Comparison of ENCODE assay signal across 8 cellular contexts in the genomic region with DNA sequence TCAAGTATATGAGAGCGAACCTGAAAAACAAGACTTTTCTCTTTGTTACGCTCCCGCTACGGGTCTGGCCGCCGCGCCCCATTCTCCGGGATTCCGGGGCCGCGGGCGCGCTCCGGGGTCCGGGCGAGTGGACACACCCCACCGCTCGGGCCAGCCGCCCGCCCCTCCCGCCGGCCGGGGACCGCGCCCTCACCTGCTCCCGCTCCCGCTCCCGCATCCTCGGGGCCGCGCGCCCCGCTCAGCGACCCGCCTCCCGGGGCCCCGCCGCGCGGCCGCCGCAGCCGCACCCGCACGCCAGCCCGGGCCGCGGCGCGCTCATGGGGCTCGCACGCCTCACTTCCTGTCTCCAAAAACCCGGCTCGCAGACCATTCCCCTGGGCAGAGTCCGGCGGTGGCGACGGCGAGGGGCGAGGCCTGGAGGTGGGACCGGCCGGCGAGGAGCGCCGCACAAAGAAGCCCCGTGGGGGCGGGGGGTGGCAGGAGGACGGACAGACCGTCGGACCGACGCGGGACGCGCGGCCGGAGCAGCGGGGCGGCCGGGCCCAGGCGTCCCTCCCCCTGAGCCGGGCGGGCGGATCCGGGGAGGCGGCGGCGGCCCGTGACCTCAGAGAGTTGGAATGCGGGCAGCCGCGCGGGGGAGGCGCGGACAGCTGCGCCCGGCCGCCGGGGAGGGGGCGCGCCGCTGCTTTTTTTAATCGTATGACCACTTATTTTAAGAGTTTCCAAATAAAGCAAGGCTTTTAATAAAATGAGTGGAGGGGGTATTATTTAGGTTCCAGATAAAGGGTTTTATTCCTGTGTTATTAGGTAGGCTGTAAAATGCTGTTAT. TPM values are rescaled to one million over a fixed set of nuclear protein-coding genes. Genes with fewer than 3 reads are reported as not detected.
DNase-seq lines count a peak whose midpoint lies in the region; ATAC-seq and TF ChIP-seq lines count a peak whose summit lies in the region.

A gene (minus strand): TSS at position 550 of the 829 bp plus-strand sequence. CDS start 4,590 bp downstream, outside the sequence.

- no peaks in the 10 kb centered on the region for H3K9me3 Mint-ChIP-seq in activated CD8-positive, alpha-beta T cell treated with anti-CD3 and anti-CD28 coated beads, Interleukin-2, amount 10 ng/mL, durations not matched to agents 7 days and 5 days (ENCODE audit: insufficient read depth)

- H3K36me3 ChIP-seq in fibroblast of lung (ENCODE audit: control insufficient read depth, insufficient read depth, low read length) (no peaks in the 10 kb centered on the region), upper lobe of left lung (peaks cover 0 to 5% (median 5%) of the 10 kb centered on the region in 4 donors)

- H3K27me3 Mint-ChIP-seq in activated CD8-positive, alpha-beta T cell treated with anti-CD3 and anti-CD28 coated beads, Interleukin-2, amount 10 ng/mL, durations not matched to agents 7 days and 5 days (ENCODE audit: low read depth), result peaks cover 50% of the 10 kb centered on the region

- no peaks in the 10 kb centered on the region for H3K36me3 Mint-ChIP-seq in activated CD8-positive, alpha-beta T cell treated with anti-CD3 and anti-CD28 coated beads, Interleukin-2, amount 10 ng/mL, durations not matched to agents 7 days and 5 days (ENCODE audit: low read depth)

- H3K4me1 ChIP-seq in fibroblast of lung (ENCODE audit: control insufficient read depth, extremely low read depth, insufficient read depth, low read length) (peaks cover 2% of the 10 kb centered on the region), upper lobe of left lung (peaks cover 11 to 47% (median 33%) of the 10 kb centered on the region in 4 donors)

- CTCF ChIA-PET in activated CD8-positive, alpha-beta T cell treated with anti-CD3 and anti-CD28 coated beads, Interleukin-2, amount 10 ng/mL, durations not matched to agents 7 days and 5 days (lab: Charles Lee), result no interaction called here

- DNase-seq in GM03348 (ENCODE audit: low spot score) (peak; percentile 97), HT1080 (ENCODE audit: low read depth) (peak; percentile 71), fibroblast of lung (ENCODE audit: low read depth in 2 of 2) (peak; percentile 53 to 76), mucosa of gallbladder (ENCODE audit: low spot score) (peak; percentile 60), upper lobe of left lung (peak; percentile 75 to 95)
- DNase-seq in activated CD8-positive, alpha-beta T cell treated with anti-CD3 and anti-CD28 coated beads, Interleukin-2, amount 10 ng/mL, durations not matched to agents 7 days and 5 days, result no peak

- TF ChIP-seq POLR2A in upper lobe of left lung (IDR thresholded peaks at IDR 0.05), result peak in 3 of 4 donors; percentile 25 to 74 (median 50)

- H3K4me1 Mint-ChIP-seq in activated CD8-positive, alpha-beta T cell treated with anti-CD3 and anti-CD28 coated beads, Interleukin-2, amount 10 ng/mL, durations not matched to agents 7 days and 5 days (ENCODE audit: low read depth), result peaks cover 43% of the 10 kb centered on the region

- WGBS in upper lobe of left lung, 2 donors, result 0 to 1% methylated on average over 27 to 47 of the region's 103 CpGs

- POLR2A ChIA-PET in activated CD8-positive, alpha-beta T cell treated with anti-CD3 and anti-CD28 coated beads, Interleukin-2, amount 10 ng/mL, durations not matched to agents 7 days and 5 days (lab: Charles Lee), result no interaction called here

- peak within 1 kb of the TSS; percentile 42 for H2AFZ ChIP-seq in fibroblast of lung (ENCODE audit: low read length)

- ATAC-seq in activated CD8-positive, alpha-beta T cell treated with anti-CD3 and anti-CD28 coated beads, Interleukin-2, amount 10 ng/mL, durations not matched to agents 7 days and 5 days, result peak; percentile 35
- ATAC-seq in upper lobe of left lung (ENCODE audit: low FRiP score in 2 of 2), result peak; percentile 86 to 94
- ATAC-seq in HG02623 (IDR thresholded peaks at IDR 0.05; ENCODE audit: unreplicated experiment), result no peak

- H3K4me3 Mint-ChIP-seq in activated CD8-positive, alpha-beta T cell treated with anti-CD3 and anti-CD28 coated beads, Interleukin-2, amount 10 ng/mL, durations not matched to agents 7 days and 5 days, result peak within 1 kb of the TSS; percentile 54

- H3K27ac ChIP-seq in 22Rv1 (peak within 1 kb of the TSS; percentile 51), fibroblast of lung (ENCODE audit: insufficient read depth, low read length) (peak within 1 kb of the TSS; percentile 71), upper lobe of left lung (peak within 1 kb of the TSS; percentile 75 to 87 (median 84))

- H3K9me3 ChIP-seq in fibroblast of lung (ENCODE audit: control insufficient read depth, insufficient read depth, low read depth, low read length) (no peaks in the 10 kb centered on the region), upper lobe of left lung (no peaks in the 10 kb centered on the region)

- H3K4me2 ChIP-seq in fibroblast of lung (ENCODE audit: extremely low read depth, insufficient read depth, low read length), result peak within 1 kb of the TSS; percentile 26

- peaks cover 35% of the 10 kb centered on the region for H3K79me2 ChIP-seq in fibroblast of lung (ENCODE audit: control insufficient read depth, insufficient read depth, low read length)

- H4K20me1 ChIP-seq in fibroblast of lung (ENCODE audit: control insufficient read depth, extremely low read depth, insufficient read depth, low read length), result no peaks in the 10 kb centered on the region

- TF ChIP-seq CTCF in 22Rv1 (IDR thresholded peaks at IDR 0.05) (no peak), fibroblast of lung (conservative IDR thresholded peaks at IDR 0.05 in 1 of 2, IDR thresholded peaks at IDR 0.05 in 1 of 2; ENCODE audit: low read depth in 1 of 2, low read length in 2 of 2) (no peak), upper lobe of left lung (IDR thresholded peaks at IDR 0.05) (no peak)

- peak within 1 kb of the TSS; percentile 45 to 97 (median 72) for H3K4me3 ChIP-seq in fibroblast of lung (replicated peaks in 1 of 4; ENCODE audit: control extremely low read depth in 1 of 4, insufficient read depth in 1 of 4, low read depth in 3 of 4, low read length in 4 of 4)
- H3K4me3 ChIP-seq in upper lobe of left lung, result peak within 1 kb of the TSS; percentile 45 to 86 (median 70)

- H3K27ac Mint-ChIP-seq in activated CD8-positive, alpha-beta T cell treated with anti-CD3 and anti-CD28 coated beads, Interleukin-2, amount 10 ng/mL, durations not matched to agents 7 days and 5 days, result no peak within 1 kb of the TSS

- TF ChIP-seq EP300 in upper lobe of left lung (IDR thresholded peaks at IDR 0.05), result no peak

- peak within 1 kb of the TSS; percentile 81 for H3K9ac ChIP-seq in fibroblast of lung (ENCODE audit: insufficient read depth, low read length)

- no peaks in the 10 kb centered on the region for H3K27me3 ChIP-seq in fibroblast of lung (ENCODE audit: control insufficient read depth, insufficient read depth, low read length)
- H3K27me3 ChIP-seq in upper lobe of left lung, result peaks cover 0 to 2% (median 0%) of the 10 kb centered on the region in 4 donors

RNA-seq across cellular contexts. Expression of the gene that starts here (rescaled TPM):
- 2.6 and 3.8 TPM in 2 replicates for total RNA-seq in HT1080 (2014; rRNA removed; shearing (Covaris generic))
- 4.1 and 5.9 TPM in 2 replicates for polyA plus RNA-seq in HT1080 (2015; cell fraction: cytosol; rRNA removed)
- 7.2 and 7.4 TPM in 2 replicates for polyA plus RNA-seq in HT1080 (2015; cell fraction: nucleus; rRNA removed)
- total RNA-seq in activated CD8-positive, alpha-beta T cell treated with anti-CD3 and anti-CD28 coated beads, Interleukin-2, amount 10 ng/mL, durations not matched to agents 7 days and 5 days, result under 1 TPM in 1 of 2 experiments, not detected in 1; 0.08 TPM
- total RNA-seq in fibroblast of lung, result 9.2 and 13.2 TPM in 2 replicates
- 13.7 and 14.2 TPM in 2 replicates for polyA plus RNA-seq in fibroblast of lung
- polyA plus RNA-seq in fibroblast of lung (2012), result 14.5 and 18.4 TPM in 2 replicates
- 10.7 and 13.6 TPM in 2 replicates for polyA minus RNA-seq in fibroblast of lung (ENCODE audit: low replicate concordance)
- 33.7 TPM for total RNA-seq in mucosa of gallbladder
- total RNA-seq in upper lobe of left lung, result 10 to 100 TPM; 37.7 to 58.7 (median 47.4) TPM

Comparison
In these comparisons a context has a peak if more than half of its experiments do, and no peak if none do; other contexts are left out.
1. Peak in ATAC-seq in activated CD8-positive, alpha-beta T cell treated with anti-CD3 and anti-CD28 coated beads, Interleukin-2, amount 10 ng/mL, durations not matched to agents 7 days and 5 days; RNA of the gene not detected or under 1 TPM.